In genomic region chr2:234493117-234493516, GRCh38 we compare ENCODE assay signal across 10 cellular contexts. TPM values are rescaled to one million over a fixed set of nuclear protein-coding genes. Genes with fewer than 3 reads are reported as not detected.
DNase-seq lines count a peak whose midpoint lies in the region; ATAC-seq and TF ChIP-seq lines count a peak whose summit lies in the region.
"Had no signal": no experiment of that assay in that cellular context is flagged by ENCODE, and none has a peak within 500 bp of the region (broad histone marks: within the 10 kb centered on the region; RNA-seq: fewer than 3 reads in every experiment).

No MANE protein-coding gene starts in this region.

- DNase-seq in AG04450 (ENCODE audit: low read depth, low spot score) (no peak), breast epithelium (ENCODE audit: low spot score in 2 of 2) (no peak)
- DNase-seq in stimulated activated CD8-positive, alpha-beta memory T cell treated with anti-CD3 and anti-CD28 coated beads, Interleukin-4, amount 100 ng/mL, for 48 hours: no peak
- no peak for DNase-seq in activated CD4-positive, CD25-positive, alpha-beta regulatory T cell treated with anti-CD3 and anti-CD28 coated beads, Interleukin-2, amount 50 U/mL, for 72 hours
- DNase-seq in stimulated activated naive CD4-positive, alpha-beta T cell (lab: John Stamatoyannopoulos, UW): no peak
- DNase-seq: mucosa of descending colon, NCI-H1417 treated with DMSO at 0.1 percent for 48 hours had no signal

- no peak for ATAC-seq in GM18907 (IDR thresholded peaks at IDR 0.05; ENCODE audit: unreplicated experiment)
- ATAC-seq: mucosa of descending colon had no signal

- POLR2A ChIA-PET in AG04450 (lab: Yijun Ruan, JAX): no interaction called here

- WGBS in HUES64: 68% methylated on average over 4 of the region's 4 CpGs

- H3K27me3 ChIP-seq in AG04450 (ENCODE audit: control insufficient read depth, insufficient read depth, low read length) (no peaks in the 10 kb centered on the region), HUES64 (ENCODE audit: insufficient read depth, low read length) (peaks cover 24% of the 10 kb centered on the region), breast epithelium (no peaks in the 10 kb centered on the region), muscle layer of duodenum (ENCODE audit: low read depth, low read length) (peaks cover 4% of the 10 kb centered on the region)

- intact Hi-C loops in breast epithelium (cut with DNase I; ENCODE audit: low total_unique reads): no loop called here

- no peak overlapping the region for H3K27ac ChIP-seq in AG04450 (ENCODE audit: low read depth, low read length)
- H3K27ac ChIP-seq in HUES64 (ENCODE audit: low read depth, low read length): no peak overlapping the region
- H3K27ac ChIP-seq in breast epithelium: peak overlapping the region; percentile 77 to 92
- H3K27ac ChIP-seq in muscle layer of duodenum (ENCODE audit: low read length): peak overlapping the region; percentile 72

- H3K4me1 ChIP-seq in HUES64 (ENCODE audit: insufficient read depth, low read length) (peaks cover 21% of the 10 kb centered on the region; the same call in 1 of the 2 replicates), breast epithelium (no peaks in the 10 kb centered on the region), muscle layer of duodenum (ENCODE audit: control insufficient read depth in 1 of 2, insufficient read depth in 2 of 2, low read length in 2 of 2) (peaks cover 0 to 13% of the 10 kb centered on the region in 2 donors)

- H3K4me3 ChIP-seq in AG04450 (ENCODE audit: low read depth, low read length) (peak overlapping the region; percentile 73), HUES64 (ENCODE audit: low read length) (peak overlapping the region; percentile 93), breast epithelium (peak overlapping the region; percentile 72 to 85 (median 77)), muscle layer of duodenum (ENCODE audit: low read depth in 1 of 2, low read length in 2 of 2) (peak overlapping the region in 1 of 2 donors; percentile 53)
- H3K4me3 ChIP-seq: mucosa of descending colon had no signal

- TF ChIP-seq CTCF in AG04450 (IDR thresholded peaks at IDR 0.05; ENCODE audit: low read depth, low read length) (no peak), breast epithelium (IDR thresholded peaks at IDR 0.05) (no peak)

- H3K36me3 ChIP-seq in HUES64 (ENCODE audit: insufficient read depth, low read length): peaks cover 3% of the 10 kb centered on the region; the same call in 1 of the 2 replicates
- no peaks in the 10 kb centered on the region for H3K36me3 ChIP-seq in breast epithelium
- H3K36me3 ChIP-seq in muscle layer of duodenum (ENCODE audit: control insufficient read depth in 1 of 2, insufficient read depth in 2 of 2, low read length in 2 of 2): no peaks in the 10 kb centered on the region

- H3K9me3 ChIP-seq in AG04450 (ENCODE audit: control insufficient read depth, insufficient read depth, low read length) (no peaks in the 10 kb centered on the region), HUES64 (ENCODE audit: insufficient read depth, low read depth, low read length) (no peaks in the 10 kb centered on the region), breast epithelium (no peaks in the 10 kb centered on the region), muscle layer of duodenum (ENCODE audit: control insufficient read depth in 1 of 2, low read length in 2 of 2) (no peaks in the 10 kb centered on the region)
- H3K9me3 ChIP-seq: mucosa of descending colon had no signal

- no peak for TF ChIP-seq POLR2A in breast epithelium (IDR thresholded peaks at IDR 0.05)

- H3K9ac ChIP-seq in HUES64 (ENCODE audit: low read depth, low read length): no peak overlapping the region; the same call in 1 of the 2 replicates

- CTCF ChIA-PET in AG04450 (lab: Charles Lee): interaction anchor here (1.2 kb wide), 1 partner anchor 358 kb away, joined by 3 read pairs; no protein-coding TSS in a partner anchor

RNA-seq across cellular contexts. Expression of gene ARL4C, which starts 3.8 kb away (rescaled TPM):
- polyA plus RNA-seq in AG04450 (2011; rRNA removed): 13.0 and 15.0 TPM in 2 replicates
- polyA minus RNA-seq in AG04450 (2011; rRNA and poly(A)+ RNA removed): 10.4 and 10.5 TPM in 2 replicates
- polyA plus RNA-seq in HUES64 (2013, experiment 1 of 2): 15.5 TPM
- polyA plus RNA-seq in HUES64 (2013, experiment 2 of 2): 17.4 TPM
- total RNA-seq in breast epithelium: 10 to 100 TPM; 16.1 to 61.0 (median 23.5) TPM

Comparison
In these comparisons a context has a peak if more than half of its experiments do, and no peak if none do; other contexts are left out.
1. H3K27ac ChIP-seq: peak in breast epithelium (2 of 2) and muscle layer of duodenum (single experiment); none in AG04450 (single experiment) and HUES64 (single experiment).